In the genomic region with DNA sequence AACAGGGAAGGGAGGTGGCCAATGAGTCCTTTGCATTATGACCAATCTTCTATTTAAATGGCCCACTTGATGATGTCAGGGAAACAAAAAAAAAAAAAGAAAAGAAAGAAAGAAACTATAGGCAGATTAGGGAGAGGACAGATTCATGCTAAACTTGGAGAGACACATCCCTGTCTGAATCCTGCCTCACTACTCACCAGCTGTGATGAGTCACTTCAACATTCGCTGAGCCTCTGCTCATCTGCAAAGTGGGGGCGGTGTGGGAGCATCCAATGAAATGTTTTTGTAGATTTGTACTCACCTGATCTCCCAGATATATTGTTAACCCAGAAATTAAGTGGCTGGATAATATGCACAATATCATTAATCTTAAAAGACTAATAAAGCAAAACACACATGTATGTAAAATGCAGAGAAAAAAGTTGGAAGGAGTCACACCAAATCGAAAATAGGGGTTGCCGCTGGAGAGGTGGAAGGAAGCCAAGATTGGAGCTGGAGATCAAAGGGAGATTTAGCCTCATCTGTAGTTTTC, we compare ENCODE assay signal across 10 cellular contexts. TPM values are rescaled to one million over a fixed set of nuclear protein-coding genes. Genes with fewer than 3 reads are reported as not detected.
DNase-seq lines count a peak whose midpoint lies in the region; ATAC-seq and TF ChIP-seq lines count a peak whose summit lies in the region.
"Had no signal": no experiment of that assay in that cellular context is flagged by ENCODE, and none has a peak within 500 bp of the region (broad histone marks: within the 10 kb centered on the region; RNA-seq: fewer than 3 reads in every experiment).

No MANE protein-coding gene starts in this region.

- H3K36me3 Mint-ChIP-seq in naive thymus-derived CD8-positive, alpha-beta T cell: no peaks in the 10 kb centered on the region

- no peak overlapping the region for H3K4me3 ChIP-seq in PC-3 (ENCODE audit: low read length)

- H3F3A ChIP-seq in PC-3 (ENCODE audit: low read length, unreplicated experiment): no peaks in the 10 kb centered on the region

- H3K9me3 Mint-ChIP-seq in naive thymus-derived CD8-positive, alpha-beta T cell: no peaks in the 10 kb centered on the region

- H3K9ac ChIP-seq in PC-3 (ENCODE audit: low read length): no peak overlapping the region

- no peaks in the 10 kb centered on the region for H3K27me3 Mint-ChIP-seq in naive thymus-derived CD8-positive, alpha-beta T cell

- CTCF ChIA-PET in PC-3 (lab: Charles Lee): no interaction called here

- DNase-seq in DMS53 (lab: John Stamatoyannopoulos, UW) (peak; percentile 34), DMS53 treated with DMSO at 0.1 percent for 48 hours (lab: John Stamatoyannopoulos, UW; ENCODE audit: unreplicated experiment) (no peak), PC-3 (peak; percentile 59), epithelial cell of prostate (ENCODE audit: low read depth, low spot score) (peak; percentile 79), putamen (ENCODE audit: low spot score) (peak; percentile 72), NCI-H2171 treated with DMSO at 0.1 percent for 48 hours (lab: John Stamatoyannopoulos, UW) (no peak), NCI-H2029 treated with DMSO at 0.1 percent for 48 hours (lab: John Stamatoyannopoulos, UW) (no peak)
- no peak for DNase-seq in naive thymus-derived CD8-positive, alpha-beta T cell
- DNase-seq: 8988T; activated CD4-positive, alpha-beta T cell treated with anti-CD3 and anti-CD28 coated beads, Interleukin-2, amount 50 U/mL, for 4 hours had no signal

- no peaks in the 10 kb centered on the region for H3K27me3 ChIP-seq in PC-3 (ENCODE audit: low read length)

- no peaks in the 10 kb centered on the region for H3K9me3 ChIP-seq in PC-3 (ENCODE audit: low read length)

- H3K27ac Mint-ChIP-seq in naive thymus-derived CD8-positive, alpha-beta T cell: no peak overlapping the region

- H3K79me2 ChIP-seq in PC-3 (ENCODE audit: low read length): no peaks in the 10 kb centered on the region

- H3K9me2 ChIP-seq in PC-3 (replicated peaks; ENCODE audit: low read length): no peaks in the 10 kb centered on the region

- no peaks in the 10 kb centered on the region for H4K20me1 ChIP-seq in PC-3 (ENCODE audit: low read length)

- TF ChIP-seq CTCF in PC-3 (conservative IDR thresholded peaks at IDR 0.05; ENCODE audit: low read depth, low read length): no peak

- no TSS peak for BruUV-seq in PC-3 (replicated peaks; lab: Mats Ljungman, UMichigan)

- H3K4me3 Mint-ChIP-seq in naive thymus-derived CD8-positive, alpha-beta T cell: no peak overlapping the region

- H2AFZ ChIP-seq in PC-3 (ENCODE audit: low read length): no peak overlapping the region

- H3K4me1 Mint-ChIP-seq in naive thymus-derived CD8-positive, alpha-beta T cell: peaks cover 0 to 5% (median 0%) of the 10 kb centered on the region in 4 donors

- peak; percentile 64 for ATAC-seq in PC-3
- no peak for ATAC-seq in naive thymus-derived CD8-positive, alpha-beta T cell

- H3K4me2 ChIP-seq in PC-3 (ENCODE audit: low read length): 0 out of 2 replicates have a peak overlapping the region, but pooled peaks have one; percentile 2

- POLR2A ChIA-PET in PC-3 (lab: Charles Lee; ENCODE audit: unreplicated experiment): no interaction called here
- POLR2A ChIA-PET in naive thymus-derived CD8-positive, alpha-beta T cell (lab: Charles Lee): no interaction called here

- H3K36me3 ChIP-seq in PC-3 (ENCODE audit: low read depth, low read length): no peaks in the 10 kb centered on the region

- H3K27ac ChIP-seq in PC-3 (ENCODE audit: low read length) (peak overlapping the region; percentile 19; the same call in 1 of the 2 replicates), epithelial cell of prostate (peak overlapping the region; percentile 52)

- intact Hi-C loops in PC-3 (cut with micrococcal nuclease): no loop called here

- peaks cover 24% of the 10 kb centered on the region for H3K4me1 ChIP-seq in PC-3 (ENCODE audit: insufficient read depth, low read length)

RNA-seq across cellular contexts. Expression of a gene that starts 17.1 kb away (rescaled TPM):
- 124 and 148 TPM in 2 replicates for total RNA-seq in PC-3 (2014; rRNA removed)
- total RNA-seq in naive thymus-derived CD8-positive, alpha-beta T cell: 10 to 100 TPM; 68.0 to 74.4 TPM
- polyA plus RNA-seq in naive thymus-derived CD8-positive, alpha-beta T cell: 10 to 100 TPM; 18.4 to 23.8 (median 21.5) TPM

RNA-seq across cellular contexts. Expression of a gene that starts 46.0 kb away (rescaled TPM):
- 522 and 586 TPM in 2 replicates for total RNA-seq in PC-3 (2014; rRNA removed)
- 10 to 100 TPM; 23.5 to 24.1 TPM for total RNA-seq in naive thymus-derived CD8-positive, alpha-beta T cell
- polyA plus RNA-seq in naive thymus-derived CD8-positive, alpha-beta T cell: 100 to 1,000 TPM; 102 to 660 (median 258) TPM

Comparison
In these comparisons a context has a peak if more than half of its experiments do, and no peak if none do; other contexts are left out.
1. DNase-seq: peak in DMS53 (single experiment), PC-3 (single experiment), epithelial cell of prostate (single experiment) and putamen (single experiment); none in DMS53 treated with DMSO at 0.1 percent for 48 hours (single experiment), NCI-H2171 treated with DMSO at 0.1 percent for 48 hours (single experiment), NCI-H2029 treated with DMSO at 0.1 percent for 48 hours (single experiment) and naive thymus-derived CD8-positive, alpha-beta T cell (0 of 10).
2. RNA of a gene that starts 46.0 kb away (total RNA-seq): 522 to 586 TPM in PC-3; 23.5 to 24.1 TPM in naive thymus-derived CD8-positive, alpha-beta T cell; every median in the first group is over 10 times any median in the second.